ENCODE assay signal across 8 cellular contexts in the genomic region with DNA sequence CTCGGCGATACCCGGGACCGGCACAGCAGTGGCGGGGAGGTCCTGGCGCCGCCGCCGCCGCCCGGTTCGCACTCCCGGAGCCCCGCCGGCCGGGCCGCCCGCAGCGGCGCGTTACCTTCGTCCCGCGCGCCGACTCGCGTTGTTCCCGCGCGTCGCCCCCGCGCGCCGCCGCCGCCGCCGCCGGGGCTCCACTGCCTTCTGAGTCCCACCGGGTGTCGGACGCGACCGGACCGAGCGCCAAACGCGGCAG. TPM values are rescaled to one million over a fixed set of nuclear protein-coding genes. Genes with fewer than 3 reads are reported as not detected.
DNase-seq lines count a peak whose midpoint lies in the region; TF ChIP-seq lines count a peak whose summit lies in the region.

A gene (minus strand): TSS at position 243 of the 250 bp plus-strand sequence. CDS start 36,993 bp downstream, outside the sequence.

- TF ChIP-seq RAD21 in SK-N-SH (IDR thresholded peaks at IDR 0.05; ENCODE audit: low read length), result no peak

- H3K9me3 ChIP-seq in SK-N-SH, result no peaks in the 10 kb centered on the region
- no peaks in the 10 kb centered on the region for H3K9me3 ChIP-seq in sigmoid colon

- H3K27ac ChIP-seq in SK-N-SH (ENCODE audit: low read depth in 2 of 2, low read length in 1 of 2), result peak within 1 kb of the TSS; percentile 75 to 94
- H3K27ac ChIP-seq in sigmoid colon, result peak within 1 kb of the TSS; percentile 91 to 95 (median 93)

- intact Hi-C loops in sigmoid colon (cut with DNase I), result loop anchor here (1.0 to 10.0 kb wide), 8 partner anchors 57 to 379 kb away; a partner anchor contains a TSS

- peak within 1 kb of the TSS; percentile 82 for H2AFZ ChIP-seq in SK-N-SH (ENCODE audit: low read depth)

- no peak for TF ChIP-seq EP300 in SK-N-SH (IDR thresholded peaks at IDR 0.05; ENCODE audit: borderline replicate concordance in 1 of 2, low read depth in 1 of 2, low read length in 1 of 2)
- TF ChIP-seq EP300 in sigmoid colon (IDR thresholded peaks at IDR 0.05), result no peak

- peaks cover 10% of the 10 kb centered on the region; the same call in 1 of the 2 replicates for H4K20me1 ChIP-seq in SK-N-SH (ENCODE audit: insufficient read depth)

- H3K79me2 ChIP-seq in SK-N-SH (ENCODE audit: insufficient read depth), result peaks cover 58% of the 10 kb centered on the region

- TF ChIP-seq CTCF in SK-N-SH (IDR thresholded peaks at IDR 0.05), result no peak
- TF ChIP-seq CTCF in fibroblast of mammary gland (conservative IDR thresholded peaks at IDR 0.05; ENCODE audit: control insufficient read depth, insufficient read depth, low read depth, low read length), result no peak
- no peak for TF ChIP-seq CTCF in sigmoid colon (IDR thresholded peaks at IDR 0.05)

- no peak for DNase-seq in HEK293T (ENCODE audit: extremely low spot score)
- no peak for DNase-seq in SK-N-SH
- no peak for DNase-seq in fibroblast of mammary gland (ENCODE audit: low read depth)
- no peak for DNase-seq in sigmoid colon
- DNase-seq in NCI-H2081 treated with DMSO at 0.1 percent for 48 hours (lab: John Stamatoyannopoulos, UW), result no peak
- DNase-seq in retina, result no peak
- no peak for DNase-seq in effector CD4-positive, alpha-beta T cell

- H3K27me3 ChIP-seq in SK-N-SH (ENCODE audit: insufficient read depth), result no peaks in the 10 kb centered on the region
- H3K27me3 ChIP-seq in sigmoid colon, result peaks cover 0 to 30% (median 10%) of the 10 kb centered on the region in 3 donors

- H3K36me3 ChIP-seq in SK-N-SH (replicated peaks in 1 of 2; ENCODE audit: control insufficient read depth in 1 of 2, insufficient read depth in 2 of 2, low read length in 1 of 2) (peaks cover 0 to 5% of the 10 kb centered on the region in 2 experiments), sigmoid colon (no peaks in the 10 kb centered on the region)

- POLR2A ChIA-PET in HEK293T (lab: Yijun Ruan, JAX), result interaction anchor here (1.5 to 3.7 kb wide), 4 partner anchors 11 to 102 kb away, joined by 4 to 21 read pairs (median 8); no protein-coding TSS in a partner anchor
- POLR2A ChIA-PET in SK-N-SH (lab: Yijun Ruan, JAX), result interaction anchor here (1.0 to 1.6 kb wide), 2 partner anchors 24 to 57 kb away, joined by 3 to 4 read pairs; no protein-coding TSS in a partner anchor

- peak within 1 kb of the TSS; percentile 99 for H3K4me3 ChIP-seq in GM08714 (ENCODE audit: low read length)
- H3K4me3 ChIP-seq in SK-N-SH (ENCODE audit: low read depth in 2 of 2, low read length in 1 of 2), result peak within 1 kb of the TSS; percentile 75 to 92
- H3K4me3 ChIP-seq in fibroblast of mammary gland (ENCODE audit: control insufficient read depth, low read depth, low read length), result peak within 1 kb of the TSS; percentile 81
- peak within 1 kb of the TSS; percentile 74 to 97 (median 78) for H3K4me3 ChIP-seq in sigmoid colon

- CTCF ChIA-PET in HEK293T (lab: Yijun Ruan, JAX) (no interaction called here), SK-N-SH (lab: Yijun Ruan, JAX) (interaction anchor here (1.2 to 2.1 kb wide), 5 partner anchors 11 to 83 kb away, joined by 3 to 12 read pairs (median 8); no protein-coding TSS in a partner anchor)

- H3K4me1 ChIP-seq in SK-N-SH (ENCODE audit: control insufficient read depth in 1 of 2, insufficient read depth in 2 of 2, low read depth in 1 of 2, low read length in 1 of 2) (peaks cover 0 to 8% of the 10 kb centered on the region in 2 experiments; a peak in 2 of 4 replicates), sigmoid colon (peaks cover 0 to 11% (median 7%) of the 10 kb centered on the region in 4 donors)

- 2% methylated on average over 17 of the region's 50 CpGs for WGBS in SK-N-SH (ENCODE audit: low lambda C conversion rate)
- WGBS in sigmoid colon, 2 donors, result 0% methylated on average over 50 of the region's 50 CpGs

- peak within 1 kb of the TSS; percentile 93 for H3K4me2 ChIP-seq in SK-N-SH

- no peaks in the 10 kb centered on the region for H3K9me2 ChIP-seq in SK-N-SH

- no peak for TF ChIP-seq POLR2A in sigmoid colon (IDR thresholded peaks at IDR 0.05)

- H3K9ac ChIP-seq in SK-N-SH, result peak within 1 kb of the TSS; percentile 94

- peaks cover 17% of the 10 kb centered on the region for H3F3A ChIP-seq in SK-N-SH (replicated peaks; ENCODE audit: insufficient read depth)

TF ChIP-seq in HEK293T, 16 proteins besides CTCF, POLR2A, EP300 and RAD21:
- TF ChIP-seq TARDBP (IDR thresholded peaks at IDR 0.05) (no peak), FOXM1 (IDR thresholded peaks at IDR 0.05; ENCODE audit: borderline replicate concordance) (peak; percentile 82; the same call in 1 of the 2 replicates), HDGF (IDR thresholded peaks at IDR 0.05; ENCODE audit: borderline replicate concordance) (no peak), ARNT (IDR thresholded peaks at IDR 0.05) (peak; percentile 37; the same call in 1 of the 2 replicates), NFRKB (IDR thresholded peaks at IDR 0.05) (no peak), BHLHE40 (IDR thresholded peaks at IDR 0.05; ENCODE audit: borderline replicate concordance) (no peak), FOXK2 (IDR thresholded peaks at IDR 0.05) (no peak), FOXA1 (IDR thresholded peaks at IDR 0.05) (no peak), ELF4 (IDR thresholded peaks at IDR 0.05) (no peak), LEF1 (IDR thresholded peaks at IDR 0.05; ENCODE audit: borderline replicate concordance) (no peak), L3MBTL2 (conservative IDR thresholded peaks at IDR 0.05) (no peak), ZNF384 (IDR thresholded peaks at IDR 0.05) (no peak)
- TF ChIP-seq, protein P1, sequence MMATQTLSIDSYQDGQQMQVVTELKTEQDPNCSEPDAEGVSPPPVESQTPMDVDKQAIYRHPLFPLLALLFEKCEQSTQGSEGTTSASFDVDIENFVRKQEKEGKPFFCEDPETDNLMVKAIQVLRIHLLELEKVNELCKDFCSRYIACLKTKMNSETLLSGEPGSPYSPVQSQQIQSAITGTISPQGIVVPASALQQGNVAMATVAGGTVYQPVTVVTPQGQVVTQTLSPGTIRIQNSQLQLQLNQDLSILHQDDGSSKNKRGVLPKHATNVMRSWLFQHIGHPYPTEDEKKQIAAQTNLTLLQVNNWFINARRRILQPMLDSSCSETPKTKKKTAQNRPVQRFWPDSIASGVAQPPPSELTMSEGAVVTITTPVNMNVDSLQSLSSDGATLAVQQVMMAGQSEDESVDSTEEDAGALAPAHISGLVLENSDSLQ (IDR thresholded peaks at IDR 0.05), result no peak

TF ChIP-seq in SK-N-SH, 30 proteins besides CTCF, POLR2A, EP300 and RAD21:
- peak; percentile 85 for TF ChIP-seq POLR2AphosphoS5 (IDR thresholded peaks at IDR 0.05; ENCODE audit: low read depth, low read length)
- TF ChIP-seq TAF1 (IDR thresholded peaks at IDR 0.05; ENCODE audit: borderline replicate concordance, low read depth, low read length), result peak; percentile 87
- TF ChIP-seq SMC3 (IDR thresholded peaks at IDR 0.05; ENCODE audit: low read depth, low read length), result no peak

RNA-seq across cellular contexts. Expression of the gene that starts here (rescaled TPM):
- 30.6 and 32.7 TPM in 2 replicates for polyA plus RNA-seq in SK-N-SH (2012; rRNA removed)
- 27.1 and 28.1 TPM in 2 replicates for polyA plus RNA-seq in SK-N-SH (2012; cell fraction: cytosol; rRNA removed)
- 56.9 and 84.1 TPM in 2 replicates for polyA plus RNA-seq in SK-N-SH (2012; cell fraction: nucleus; rRNA removed)
- total RNA-seq in sigmoid colon, result 1 to 10 TPM in 2 of 4 donors, under 1 TPM in 2; 0.71 to 1.9 (median 1.1) TPM
- 10 to 100 TPM in 1 of 3 donors, 1 to 10 TPM in 2; 4.2 to 14.6 (median 5.1) TPM for polyA plus RNA-seq in sigmoid colon
